In genomic region chr17:1110844-1111598, GRCh38 we compare ENCODE assay signal across 9 cellular contexts.
DNase-seq lines count a peak whose midpoint lies in the region; ATAC-seq and TF ChIP-seq lines count a peak whose summit lies in the region.
"Had no signal": no experiment of that assay in that cellular context is flagged by ENCODE, and none has a peak within 500 bp of the region (broad histone marks: within the 10 kb centered on the region; RNA-seq: fewer than 3 reads in every experiment).

No MANE protein-coding gene starts in this region.

- H3K9ac ChIP-seq in colonic mucosa (ENCODE audit: low read depth in 2 of 2, low read length in 2 of 2) = peak overlapping the region; percentile 95 to 97

- H3K9me3 ChIP-seq in colonic mucosa = no peaks in the 10 kb centered on the region
- no peaks in the 10 kb centered on the region for H3K9me3 ChIP-seq in tibial artery

- H3K27me3 Mint-ChIP-seq in activated T-cell treated with anti-CD3 and anti-CD28 coated beads, Interleukin-2, amount 50 U/mL, for 72 hours (ENCODE audit: low read depth) = no peaks in the 10 kb centered on the region
- no peaks in the 10 kb centered on the region for H3K27me3 Mint-ChIP-seq in memory B cell

- no peak overlapping the region for H3K4me3 ChIP-seq in colonic mucosa
- H3K4me3 ChIP-seq in tibial artery = no peak overlapping the region

- peak overlapping the region; percentile 44 to 55 for H3K4me3 Mint-ChIP-seq in activated T-cell treated with anti-CD3 and anti-CD28 coated beads, Interleukin-2, amount 50 U/mL, for 72 hours
- H3K4me3 Mint-ChIP-seq in memory B cell = peak overlapping the region; percentile 60

- no peak for ATAC-seq in activated T-cell treated with anti-CD3 and anti-CD28 coated beads, Interleukin-2, amount 50 U/mL, for 72 hours (replicated peaks in 1 of 2)
- ATAC-seq in memory B cell (ENCODE audit: low read depth) = no peak

- intact Hi-C loops in colonic mucosa (cut with DNase I) (no loop called here), tibial artery (cut with DNase I; ENCODE audit: low total_unique reads) (no loop called here)

- no peaks in the 10 kb centered on the region for H3K36me3 ChIP-seq in colonic mucosa
- no peaks in the 10 kb centered on the region for H3K36me3 ChIP-seq in tibial artery

- H3K27me3 ChIP-seq in colonic mucosa (no peaks in the 10 kb centered on the region), tibial artery (no peaks in the 10 kb centered on the region)

- H3K36me3 Mint-ChIP-seq in activated T-cell treated with anti-CD3 and anti-CD28 coated beads, Interleukin-2, amount 50 U/mL, for 72 hours (ENCODE audit: insufficient read depth in 2 of 2) = peaks cover 0 to 4% of the 10 kb centered on the region in 2 donors
- H3K36me3 Mint-ChIP-seq in memory B cell = no peaks in the 10 kb centered on the region

- TF ChIP-seq CTCF in colonic mucosa (IDR thresholded peaks at IDR 0.05) = no peak
- peak in 1 of 2 experiments; percentile 37 for TF ChIP-seq CTCF in tibial artery (IDR thresholded peaks at IDR 0.05)

- DNase-seq in activated T-cell treated with anti-CD3 and anti-CD28 coated beads, Interleukin-2, amount 50 U/mL, for 72 hours = peak in 1 of 2 donors; percentile 30
- no peak for DNase-seq in activated T-cell treated with anti-CD3 and anti-CD28 coated beads, Interleukin-2, amount 50 U/mL, for 1 hour
- peak; percentile 83 for DNase-seq in colonic mucosa
- DNase-seq in memory B cell (ENCODE audit: low spot score in 2 of 2) = no peak
- DNase-seq in tibial artery = peak; percentile 90 to 97
- no peak for DNase-seq in stimulated activated CD4-positive, alpha-beta T cell treated with anti-CD3 and anti-CD28 coated beads, Interleukin-4, amount 100 ng/mL, for 4 hours
- DNase-seq in OCI-M2 (lab: John Stamatoyannopoulos, UW; ENCODE audit: unreplicated experiment) = no peak

- no peaks in the 10 kb centered on the region for H3K9me3 Mint-ChIP-seq in activated T-cell treated with anti-CD3 and anti-CD28 coated beads, Interleukin-2, amount 50 U/mL, for 72 hours
- H3K9me3 Mint-ChIP-seq in memory B cell = no peaks in the 10 kb centered on the region

- H3K27ac ChIP-seq in colonic mucosa = peak overlapping the region; percentile 96
- peak overlapping the region; percentile 99 to 100 for H3K27ac ChIP-seq in tibial artery
- H3K27ac ChIP-seq: epithelial cell of prostate had no signal

- H3K27ac Mint-ChIP-seq in activated T-cell treated with anti-CD3 and anti-CD28 coated beads, Interleukin-2, amount 50 U/mL, for 72 hours = peak overlapping the region; percentile 51
- H3K27ac Mint-ChIP-seq in memory B cell = no peak overlapping the region

- H3K4me1 ChIP-seq in colonic mucosa = peaks cover 31% of the 10 kb centered on the region
- H3K4me1 ChIP-seq in tibial artery = peaks cover 15 to 88% (median 63%) of the 10 kb centered on the region in 4 donors

- H3K4me1 Mint-ChIP-seq in activated T-cell treated with anti-CD3 and anti-CD28 coated beads, Interleukin-2, amount 50 U/mL, for 72 hours (ENCODE audit: low read depth) = peaks cover 55% of the 10 kb centered on the region
- peaks cover 27% of the 10 kb centered on the region for H3K4me1 Mint-ChIP-seq in memory B cell

TF ChIP-seq in PFSK-1, 5 proteins besides CTCF, POLR2A, EP300 and RAD21:
- TF ChIP-seq TAF1 (IDR thresholded peaks at IDR 0.05; ENCODE audit: borderline replicate concordance, insufficient read depth, low read length) (peak; percentile 45; the same call in 1 of the 2 replicates), POLR2AphosphoS5 (IDR thresholded peaks at IDR 0.05; ENCODE audit: low read depth, low read length) (no peak)

Comparison
In these comparisons a context has a peak if more than half of its experiments do, and no peak if none do; other contexts are left out.
1. DNase-seq: peak in colonic mucosa (single experiment) and tibial artery (2 of 2); none in activated T-cell treated with anti-CD3 and anti-CD28 coated beads, Interleukin-2, amount 50 U/mL, for 1 hour (single experiment), memory B cell (0 of 2), stimulated activated CD4-positive, alpha-beta T cell treated with anti-CD3 and anti-CD28 coated beads, Interleukin-4, amount 100 ng/mL, for 4 hours (0 of 2) and OCI-M2 (single experiment).